In genomic region chr2:41405429-41405828, GRCh38 we compare ENCODE assay signal across 8 cellular contexts.
"Had no signal": no experiment of that assay in that cellular context is flagged by ENCODE, and none has a peak within 500 bp of the region (broad histone marks: within the 10 kb centered on the region; RNA-seq: fewer than 3 reads in every experiment).

No MANE protein-coding gene starts in this region.

- H3K4me3 Mint-ChIP-seq: GM23338, H9 had no signal

- H3K27ac Mint-ChIP-seq: GM23338, H9 had no signal

- DNase-seq: H9, HCEC 1CT, IMR-90 had no signal

- ATAC-seq: GM23338, K562 had no signal

- H3K4me1 Mint-ChIP-seq: H9 had no signal

- FAIRE-seq: H1, H54, HTR-8/SVneo, K562 had no signal

- H3K4me3 ChIP-seq: GM23338, K562 had no signal

- H3K9me3 Mint-ChIP-seq: GM23338, H9 had no signal
